In genomic region chr12:108107293-108107692, GRCh38 we compare ENCODE assay signal across 20 cellular contexts. TPM values are rescaled to one million over a fixed set of nuclear protein-coding genes. Genes with fewer than 3 reads are reported as not detected.
DNase-seq lines count a peak whose midpoint lies in the region; ATAC-seq and TF ChIP-seq lines count a peak whose summit lies in the region.
"Had no signal": no experiment of that assay in that cellular context is flagged by ENCODE, and none has a peak within 500 bp of the region (broad histone marks: within the 10 kb centered on the region; RNA-seq: fewer than 3 reads in every experiment).

No MANE protein-coding gene starts in this region.

- no peak overlapping the region for H3K4me2 ChIP-seq in GM23338
- no peak overlapping the region for H3K4me2 ChIP-seq in mesendoderm (ENCODE audit: low read length)

- H3K36me3 ChIP-seq in GM23338 (ENCODE audit: insufficient read depth) (no peaks in the 10 kb centered on the region), esophagus muscularis mucosa (no peaks in the 10 kb centered on the region), mesendoderm (ENCODE audit: control insufficient read depth, insufficient read depth, low read length) (no peaks in the 10 kb centered on the region), tibial artery (no peaks in the 10 kb centered on the region)
- H3K36me3 ChIP-seq: HAP-1 had no signal

- peaks cover 5% of the 10 kb centered on the region for H3K4me1 Mint-ChIP-seq in GM23338
- H3K4me1 Mint-ChIP-seq: CD4-positive, alpha-beta memory T cell had no signal

- H3K79me1 ChIP-seq in mesendoderm (ENCODE audit: low read length): no peaks in the 10 kb centered on the region

- ATAC-seq in GM23338: no peak; the same call in 2 of the 3 replicates
- ATAC-seq in HG02610 (IDR thresholded peaks at IDR 0.05; ENCODE audit: unreplicated experiment): no peak

- intact Hi-C loops in esophagus muscularis mucosa (cut with DNase I): no loop called here
- intact Hi-C loops in tibial artery (cut with DNase I; ENCODE audit: low total_unique reads): no loop called here

- no peaks in the 10 kb centered on the region for H3K9me2 ChIP-seq in GM23338 (ENCODE audit: insufficient read depth)

- H4K8ac ChIP-seq in mesendoderm (ENCODE audit: low read depth, low read length): no peak overlapping the region

- no peak overlapping the region for H2BK15ac ChIP-seq in mesendoderm (replicated peaks; ENCODE audit: low read depth)

- H3K4me1 ChIP-seq in GM23338 (ENCODE audit: insufficient read depth) (peaks cover under 1% of the 10 kb centered on the region; the same call in 1 of the 2 replicates), esophagus muscularis mucosa (peaks cover 0 to 33% (median 23%) of the 10 kb centered on the region in 4 donors), mesendoderm (ENCODE audit: control insufficient read depth, low read depth, low read length) (no peaks in the 10 kb centered on the region), tibial artery (peaks cover 0 to 6% (median 1%) of the 10 kb centered on the region in 4 donors)
- H3K4me1 ChIP-seq: HAP-1 had no signal

- H3K9ac ChIP-seq in mesendoderm (ENCODE audit: low read length): no peak overlapping the region
- H3K9ac ChIP-seq: GM23248 had no signal

- DNase-seq in GM23338 (ENCODE audit: low spot score) (no peak), coronary artery (ENCODE audit: low spot score) (peak; percentile 21), esophagus muscularis mucosa (ENCODE audit: extremely low spot score) (no peak), mesendoderm (no peak), tibial artery (no peak), NCI-H2227 (lab: John Stamatoyannopoulos, UW; ENCODE audit: unreplicated experiment) (no peak)
- no peak for DNase-seq in stimulated activated CD4-positive, alpha-beta T cell treated with anti-CD3 and anti-CD28 coated beads, Interleukin-2, amount 100 ng/mL, for 24 hours
- DNase-seq: C1 segment of cervical spinal cord; Calu3; CD4-positive, alpha-beta memory T cell; COR-L47; DMS53; DMS79 treated with DMSO at 0.1 percent for 48 hours; GM23248; HFFc6 had no signal

- 0 out of 2 replicates have a peak overlapping the region, but pooled peaks have one; percentile 80 for H2AFZ ChIP-seq in GM23338
- H2AFZ ChIP-seq: GM23248 had no signal

- no peak overlapping the region for H2AK5ac ChIP-seq in mesendoderm (ENCODE audit: low read length)

- H3K9me3 ChIP-seq in esophagus muscularis mucosa: no peaks in the 10 kb centered on the region
- H3K9me3 ChIP-seq in tibial artery: no peaks in the 10 kb centered on the region
- H3K9me3 ChIP-seq: HAP-1 had no signal

- WGBS in esophagus muscularis mucosa: 42% methylated on average over 4 of the region's 4 CpGs
- WGBS in mesendoderm (ENCODE audit: extremely low coverage, insufficient coverage, low lambda C conversion rate): no CpG with 5 or more reads among the region's 4 CpGs

- no peak overlapping the region for H3K27ac Mint-ChIP-seq in GM23338
- H3K27ac Mint-ChIP-seq: CD4-positive, alpha-beta memory T cell; HFFc6 had no signal

- no peak overlapping the region for H4K5ac ChIP-seq in mesendoderm (ENCODE audit: low read length)

- TF ChIP-seq CTCF in GM23338 (conservative IDR thresholded peaks at IDR 0.05; ENCODE audit: low read depth in 2 of 2) (no peak), coronary artery (IDR thresholded peaks at IDR 0.05) (no peak), esophagus muscularis mucosa (IDR thresholded peaks at IDR 0.05) (no peak), tibial artery (IDR thresholded peaks at IDR 0.05) (no peak)

- H2BK5ac ChIP-seq in mesendoderm (ENCODE audit: low read length): no peak overlapping the region

- H3K56ac ChIP-seq in mesendoderm (ENCODE audit: low read length): no peak overlapping the region

- H3K27me3 Mint-ChIP-seq in GM23338 (ENCODE audit: insufficient read depth, low read depth, poor library complexity): no peaks in the 10 kb centered on the region

- H3K36me3 Mint-ChIP-seq in GM23338 (ENCODE audit: low read depth): no peaks in the 10 kb centered on the region
- H3K36me3 Mint-ChIP-seq: CD4-positive, alpha-beta memory T cell had no signal

- H3K27ac ChIP-seq in GM23338 (ENCODE audit: low read depth) (no peak overlapping the region), coronary artery (no peak overlapping the region), esophagus muscularis mucosa (replicated peaks in 1 of 4) (peak overlapping the region; percentile 47 to 80 (median 75)), mesendoderm (ENCODE audit: low read depth, low read length) (no peak overlapping the region), tibial artery (no peak overlapping the region)
- H3K27ac ChIP-seq: GM23248 had no signal

- H3K27me3 ChIP-seq in GM23338 (ENCODE audit: insufficient read depth): no peaks in the 10 kb centered on the region
- no peaks in the 10 kb centered on the region for H3K27me3 ChIP-seq in esophagus muscularis mucosa
- H3K27me3 ChIP-seq in mesendoderm (ENCODE audit: insufficient read depth, low read length, poor library complexity): no peaks in the 10 kb centered on the region
- H3K27me3 ChIP-seq in tibial artery: no peaks in the 10 kb centered on the region

- H3F3A ChIP-seq in GM23338 (replicated peaks; ENCODE audit: low read depth): no peaks in the 10 kb centered on the region

- H3K9me3 Mint-ChIP-seq in GM23338: no peaks in the 10 kb centered on the region
- H3K9me3 Mint-ChIP-seq: CD4-positive, alpha-beta memory T cell had no signal

- TF ChIP-seq POLR2A in esophagus muscularis mucosa (IDR thresholded peaks at IDR 0.05; ENCODE audit: low read depth): no peak

- no peak overlapping the region for H2BK120ac ChIP-seq in mesendoderm (ENCODE audit: low read depth, low read length)

- H3K79me2 ChIP-seq in GM23338 (replicated peaks; ENCODE audit: insufficient read depth) (no peaks in the 10 kb centered on the region), mesendoderm (ENCODE audit: control insufficient read depth, insufficient read depth, low read length) (no peaks in the 10 kb centered on the region)

- no peaks in the 10 kb centered on the region for H4K20me1 ChIP-seq in GM23338 (replicated peaks; ENCODE audit: insufficient read depth)

- no peak overlapping the region for H3K4ac ChIP-seq in mesendoderm (ENCODE audit: low read depth, low read length)

- peak overlapping the region; percentile 29 for H3K23ac ChIP-seq in mesendoderm (ENCODE audit: low read length)

- TF ChIP-seq EP300 in esophagus muscularis mucosa (IDR thresholded peaks at IDR 0.05): no peak

- H3K18ac ChIP-seq in mesendoderm (ENCODE audit: low read length): no peak overlapping the region

- no peak overlapping the region for H3K4me3 ChIP-seq in GM23338
- no peak overlapping the region for H3K4me3 ChIP-seq in coronary artery
- H3K4me3 ChIP-seq in esophagus muscularis mucosa: no peak overlapping the region
- no peak overlapping the region for H3K4me3 ChIP-seq in mesendoderm (ENCODE audit: low read length)
- no peak overlapping the region for H3K4me3 ChIP-seq in tibial artery
- H3K4me3 ChIP-seq: GM23248, HAP-1 had no signal

- H3K4me3 Mint-ChIP-seq in GM23338: no peak overlapping the region
- H3K4me3 Mint-ChIP-seq: CD4-positive, alpha-beta memory T cell; HFFc6 had no signal

TF ChIP-seq in GM23338, 12 proteins besides CTCF, POLR2A, EP300 and RAD21 (continues in another document):
- TF ChIP-seq NANOG (IDR thresholded peaks at IDR 0.05; ENCODE audit: borderline replicate concordance) (no peak), JUNB (IDR thresholded peaks at IDR 0.05; ENCODE audit: unreplicated experiment) (no peak), POLR2AphosphoS5 (IDR thresholded peaks at IDR 0.05; ENCODE audit: low read depth) (no peak), REST (IDR thresholded peaks at IDR 0.05; ENCODE audit: unreplicated experiment) (no peak), ZNF114 (CRISPR knock-in tag; IDR thresholded peaks at IDR 0.05) (no peak), EZH2 (IDR thresholded peaks at IDR 0.05; ENCODE audit: low read depth, unreplicated experiment) (no peak), CREB1 (CRISPR knock-in tag; IDR thresholded peaks at IDR 0.05; ENCODE audit: low read depth) (no peak), EZH2phosphoT487 (IDR thresholded peaks at IDR 0.05; ENCODE audit: unreplicated experiment) (no peak)

RNA-seq across cellular contexts. Expression of gene WSCD2, which starts 21.8 kb away (rescaled TPM):
- 0.58 and 3.1 TPM in 2 replicates for total RNA-seq in GM23338 (2014; rRNA removed; shearing (Covaris generic))
- 0.66 and 1.6 TPM in 2 replicates for polyA plus RNA-seq in GM23338 (2016; fragmentation: Nextera tagmentation; extraction: Ambion mirVana)
- total RNA-seq in esophagus muscularis mucosa: 10 to 100 TPM; 24.7 to 47.9 (median 30.4) TPM
- 1.1 TPM for polyA plus RNA-seq in mesendoderm (2013, experiment 1 of 2)
- 1.6 TPM for polyA plus RNA-seq in mesendoderm (2013, experiment 2 of 2)
- total RNA-seq: A172; A673; Calu3; CD4-positive, alpha-beta memory T cell; GM23248; HFFc6 had no signal
- polyA plus RNA-seq: BJ; CD4-positive, alpha-beta memory T cell; GM23248 had no signal

Comparison
In these comparisons a context has a peak if more than half of its experiments do, and no peak if none do; other contexts are left out.
1. H3K27ac ChIP-seq: peak in esophagus muscularis mucosa (4 of 4); none in GM23338 (single experiment), coronary artery (0 of 2), mesendoderm (single experiment) and tibial artery (0 of 2).